1 cellular context compared by ENCODE assay signal in genomic region chr11:312092-312816, GRCh38.
TF ChIP-seq lines count a peak whose summit lies in the region.

No MANE protein-coding gene starts in this region.

TF ChIP-seq in IMR-90, 13 proteins besides CTCF, POLR2A, EP300 and RAD21:
- TF ChIP-seq MAFK (IDR thresholded peaks at IDR 0.05; ENCODE audit: low read depth, low read length) (no peak), CEBPB (IDR thresholded peaks at IDR 0.05; ENCODE audit: low read depth, low read length) (no peak), ELK1 (IDR thresholded peaks at IDR 0.05; ENCODE audit: borderline replicate concordance, low read depth, low read length) (no peak), BHLHE40 (IDR thresholded peaks at IDR 0.05; ENCODE audit: low read depth, low read length) (no peak), RCOR1 (IDR thresholded peaks at IDR 0.05; ENCODE audit: insufficient replicate concordance, low read length) (no peak), MAZ (IDR thresholded peaks at IDR 0.05; ENCODE audit: borderline replicate concordance, low read depth, low read length) (no peak), MXI1 (IDR thresholded peaks at IDR 0.05; ENCODE audit: borderline replicate concordance, low read depth, low read length) (no peak), CHD1 (IDR thresholded peaks at IDR 0.05; ENCODE audit: low read depth, low read length) (no peak), FOS (IDR thresholded peaks at IDR 0.05; ENCODE audit: low read depth, low read length) (no peak), RFX5 (IDR thresholded peaks at IDR 0.05; ENCODE audit: low read depth, low read length) (no peak), SMC3 (IDR thresholded peaks at IDR 0.05; ENCODE audit: low read depth, low read length) (no peak)
- TF ChIP-seq, protein P1, sequence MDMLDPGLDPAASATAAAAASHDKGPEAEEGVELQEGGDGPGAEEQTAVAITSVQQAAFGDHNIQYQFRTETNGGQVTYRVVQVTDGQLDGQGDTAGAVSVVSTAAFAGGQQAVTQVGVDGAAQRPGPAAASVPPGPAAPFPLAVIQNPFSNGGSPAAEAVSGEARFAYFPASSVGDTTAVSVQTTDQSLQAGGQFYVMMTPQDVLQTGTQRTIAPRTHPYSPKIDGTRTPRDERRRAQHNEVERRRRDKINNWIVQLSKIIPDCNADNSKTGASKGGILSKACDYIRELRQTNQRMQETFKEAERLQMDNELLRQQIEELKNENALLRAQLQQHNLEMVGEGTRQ (IDR thresholded peaks at IDR 0.05; ENCODE audit: low read depth, low read length), result no peak
